2 cellular contexts compared by ENCODE assay signal in the genomic region with DNA sequence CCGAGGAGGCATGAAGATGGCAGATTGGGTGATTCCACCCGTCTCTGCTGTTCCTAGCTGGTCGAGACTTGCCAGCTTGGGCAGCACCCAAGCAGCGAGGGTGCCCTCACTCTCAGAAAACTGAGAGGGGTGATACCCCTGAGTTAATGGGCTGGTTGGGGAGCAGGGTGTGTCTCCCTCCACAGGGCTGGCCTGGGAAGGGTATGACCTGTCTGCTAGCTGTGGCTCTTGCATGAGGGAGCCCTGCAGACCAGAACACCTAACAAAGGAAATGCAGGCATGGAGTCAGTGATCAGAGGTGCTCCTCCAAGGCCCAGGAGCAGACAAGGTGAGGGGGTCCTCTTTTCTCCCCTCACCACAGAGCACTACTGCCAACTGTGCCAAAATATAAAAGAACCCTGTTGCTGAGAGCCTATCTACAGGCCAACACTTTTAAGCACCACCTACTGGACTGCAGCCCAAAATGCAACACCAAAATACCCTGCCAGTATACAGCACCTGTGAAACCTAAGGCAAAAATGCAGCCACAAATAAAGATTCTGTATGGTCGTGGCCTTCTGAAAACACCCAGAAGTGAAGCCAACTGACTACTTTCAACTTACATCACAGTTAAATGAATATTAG.
TF ChIP-seq lines count a peak whose summit lies in the region.

No MANE protein-coding gene starts in this region.

TF ChIP-seq in HCT116, 20 proteins besides CTCF, POLR2A, EP300 and RAD21:
- TF ChIP-seq CEBPB (IDR thresholded peaks at IDR 0.05; ENCODE audit: low read depth) (no peak), YY1 (IDR thresholded peaks at IDR 0.05; ENCODE audit: extremely low read depth, insufficient replicate concordance, low read depth, low read length) (no peak), ZBTB33 (IDR thresholded peaks at IDR 0.05; ENCODE audit: extremely low read depth, insufficient replicate concordance, low read length) (no peak), REST (IDR thresholded peaks at IDR 0.05; ENCODE audit: low read depth) (no peak), SIN3A (IDR thresholded peaks at IDR 0.05; ENCODE audit: low read depth) (no peak), EZH2phosphoT487 (IDR thresholded peaks at IDR 0.05; ENCODE audit: borderline replicate concordance) (no peak)
TF ChIP-seq in HCT116: peak in this region for 0.

TF ChIP-seq in HepG2, 621 proteins besides CTCF, POLR2A, EP300 and RAD21:
- TF ChIP-seq GPN1 (CRISPR knock-in tag; IDR thresholded peaks at IDR 0.05; ENCODE audit: borderline replicate concordance) (no peak), HDAC1 (CRISPR knock-in tag; IDR thresholded peaks at IDR 0.05) (no peak), IRF1 (CRISPR knock-in tag; IDR thresholded peaks at IDR 0.05; ENCODE audit: low read depth) (no peak)
